Comparison of ENCODE assay signal across 17 cellular contexts in the genomic region with DNA sequence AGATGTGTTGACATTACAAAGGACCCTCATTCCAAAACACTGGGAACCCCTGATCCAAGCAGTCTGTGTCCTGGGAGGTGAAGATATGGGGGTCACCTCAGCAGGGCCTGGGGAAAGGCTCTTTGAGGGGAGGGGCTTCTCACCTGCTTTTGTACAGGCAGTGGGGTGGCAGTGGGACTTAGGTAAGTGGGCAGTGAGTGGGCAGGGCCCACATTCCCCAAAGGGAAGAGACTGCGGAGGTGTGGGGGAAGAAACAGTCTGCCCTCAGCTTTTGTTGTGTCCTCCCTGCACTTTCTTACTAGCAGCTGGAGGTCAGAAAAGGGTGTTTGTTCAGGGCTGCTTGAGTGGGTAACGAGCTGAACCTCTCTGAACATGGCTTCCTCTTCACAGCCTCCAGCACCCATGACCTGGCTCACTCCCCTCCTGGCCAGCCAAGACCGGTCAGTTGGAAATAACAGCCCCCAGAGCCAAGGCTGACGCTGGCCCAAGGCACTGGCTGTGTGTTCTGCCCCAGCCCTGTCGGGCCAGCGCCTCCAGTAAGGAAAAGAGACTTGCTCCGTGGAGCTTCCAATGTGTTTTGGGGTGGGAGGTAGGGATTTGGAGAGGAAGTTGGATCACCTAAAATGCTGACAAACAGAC.
DNase-seq lines count a peak whose midpoint lies in the region; ATAC-seq and TF ChIP-seq lines count a peak whose summit lies in the region.
"Had no signal": no experiment of that assay in that cellular context is flagged by ENCODE, and none has a peak within 500 bp of the region (broad histone marks: within the 10 kb centered on the region; RNA-seq: fewer than 3 reads in every experiment).

No MANE protein-coding gene starts in this region.

- no peak overlapping the region for H3K4ac ChIP-seq in neuronal stem cell (ENCODE audit: low read length)

- no peak overlapping the region for H2BK15ac ChIP-seq in neuronal stem cell (ENCODE audit: low read length)

- intact Hi-C loops in right cardiac atrium (cut with DNase I): loop anchor here in 2 of 4 donors (5.0 to 10.0 kb wide), 6 partner anchors 55 to 265 kb away; partner anchors contain the start of gene ETS2 (in 2 of the 2)
- intact Hi-C loops in cardiac septum (cut with DNase I): loop anchor here (5.0 kb wide), 2 partner anchors 58 to 102 kb away; no protein-coding TSS in a partner anchor
- intact Hi-C loops in aorta (cut with DNase I): loop anchor here in 1 of 2 donors (5.0 to 10.0 kb wide), 4 partner anchors 78 to 255 kb away; no protein-coding TSS in a partner anchor

- no peak for TF ChIP-seq CTCF in foreskin keratinocyte (conservative IDR thresholded peaks at IDR 0.05)

- H2AFZ ChIP-seq in neuronal stem cell (ENCODE audit: low read length): no peak overlapping the region

- H3K23ac ChIP-seq in neuronal stem cell (ENCODE audit: low read depth, low read length, poor library complexity): no peak overlapping the region

- peaks cover 4% of the 10 kb centered on the region for H3K4me1 ChIP-seq in right cardiac atrium (ENCODE audit: control insufficient read depth, insufficient read depth, low read length)
- peaks cover 14% of the 10 kb centered on the region for H3K4me1 ChIP-seq in foreskin keratinocyte
- peaks cover 4 to 11% of the 10 kb centered on the region in 2 donors for H3K4me1 ChIP-seq in neuronal stem cell (ENCODE audit: control insufficient read depth in 2 of 2, insufficient read depth in 1 of 2, low read depth in 1 of 2, low read length in 2 of 2)
- H3K4me1 ChIP-seq in aorta (ENCODE audit: control insufficient read depth in 1 of 2, insufficient read depth in 2 of 2, low read length in 2 of 2): peaks cover 2 to 7% of the 10 kb centered on the region in 2 donors

- H3K9me3 ChIP-seq in right cardiac atrium (ENCODE audit: control insufficient read depth, low read length): no peaks in the 10 kb centered on the region
- peaks cover 7 to 11% of the 10 kb centered on the region in 2 donors for H3K9me3 ChIP-seq in neuronal stem cell (replicated peaks in 1 of 2; ENCODE audit: control insufficient read depth in 2 of 2, insufficient read depth in 1 of 2, low read depth in 1 of 2, low read length in 2 of 2)
- H3K9me3 ChIP-seq in aorta (ENCODE audit: control insufficient read depth, low read length): no peaks in the 10 kb centered on the region

- 64% methylated on average over 7 of the region's 7 CpGs for WGBS in right cardiac atrium
- no CpG with 5 or more reads among the region's 7 CpGs for WGBS in neuronal stem cell (ENCODE audit: extremely low coverage in 2 of 2, insufficient read length in 2 of 2, insufficient replicate concordance in 1 of 2), 2 donors
- 25 to 35% methylated on average over 7 of the region's 7 CpGs for WGBS in aorta, 2 donors

- H3K27me3 ChIP-seq in right cardiac atrium (ENCODE audit: control insufficient read depth, insufficient read depth) (no peaks in the 10 kb centered on the region), foreskin keratinocyte (no peaks in the 10 kb centered on the region), neuronal stem cell (ENCODE audit: control insufficient read depth in 3 of 3, insufficient read depth in 3 of 3, low read depth in 1 of 3, low read length in 3 of 3) (no peaks in the 10 kb centered on the region), aorta (ENCODE audit: control insufficient read depth in 1 of 2, insufficient read depth in 2 of 2, low read length in 1 of 2) (no peaks in the 10 kb centered on the region)

- DNase-seq in right cardiac atrium: peak in 2 of 3 donors; percentile 76 to 86
- DNase-seq in cardiac septum (ENCODE audit: low spot score): no peak
- DNase-seq in foreskin keratinocyte: no peak
- no peak for DNase-seq in neuronal stem cell (ENCODE audit: low spot score)
- peak; percentile 71 to 75 for DNase-seq in aorta
- DNase-seq: CD4-positive, alpha-beta memory T cell; DMS153; EL; H9; NCI-H1092 treated with DMSO at 0.1 percent for 48 hours; NCI-H510A; NCI-H748 treated with DMSO at 0.1 percent for 48 hours; SIG-M5 had no signal

- H4K8ac ChIP-seq in neuronal stem cell (ENCODE audit: low read depth, low read length): no peak overlapping the region

- H2AK5ac ChIP-seq in neuronal stem cell (ENCODE audit: low read depth, low read length): no peak overlapping the region

- no peak overlapping the region for H4K91ac ChIP-seq in neuronal stem cell (ENCODE audit: low read depth, low read length, poor library complexity)

- no peaks in the 10 kb centered on the region for H3K79me1 ChIP-seq in neuronal stem cell (ENCODE audit: low read depth, low read length)

- peak overlapping the region; percentile 79 for H3K18ac ChIP-seq in neuronal stem cell (ENCODE audit: low read length)

- no peak overlapping the region for H3K14ac ChIP-seq in neuronal stem cell (ENCODE audit: low read length)

- H2BK5ac ChIP-seq in neuronal stem cell (ENCODE audit: low read length): no peak overlapping the region

- H3K4me3 ChIP-seq in right cardiac atrium (ENCODE audit: low read length) (no peak overlapping the region), neuronal stem cell (ENCODE audit: low read length in 2 of 2) (no peak overlapping the region), aorta (ENCODE audit: low read length in 2 of 2) (no peak overlapping the region)

- no peak overlapping the region for H2BK12ac ChIP-seq in neuronal stem cell (ENCODE audit: low read length)

- H3K4me2 ChIP-seq in neuronal stem cell (ENCODE audit: insufficient read depth, low read length, poor library complexity, severe bottlenecking): no peak overlapping the region

- H3K27ac ChIP-seq in right cardiac atrium (ENCODE audit: low read length) (no peak overlapping the region), foreskin keratinocyte (peak overlapping the region; percentile 40), neuronal stem cell (replicated peaks; ENCODE audit: low read length) (no peak overlapping the region), aorta (ENCODE audit: low read depth in 1 of 2, low read length in 2 of 2) (no peak overlapping the region)

- H3K36me3 ChIP-seq in neuronal stem cell (replicated peaks in 1 of 2; ENCODE audit: control insufficient read depth in 2 of 2, insufficient read depth in 2 of 2, low read length in 2 of 2) (no peaks in the 10 kb centered on the region), aorta (ENCODE audit: control insufficient read depth in 1 of 2, insufficient read depth in 2 of 2, low read length in 1 of 2) (no peaks in the 10 kb centered on the region)

- no peak overlapping the region for H3K9ac ChIP-seq in neuronal stem cell (ENCODE audit: low read depth, low read length, poor library complexity)

- ATAC-seq in right cardiac atrium: peak in 1 of 2 donors; percentile 29
- ATAC-seq in foreskin keratinocyte: no peak
- no peak for ATAC-seq in aorta (ENCODE audit: low FRiP score)
- ATAC-seq in GM21723 (IDR thresholded peaks at IDR 0.05; ENCODE audit: unreplicated experiment): no peak
- no peak for ATAC-seq in GM18519 (IDR thresholded peaks at IDR 0.05; ENCODE audit: low FRiP score, unreplicated experiment)
- ATAC-seq in HG03469 (IDR thresholded peaks at IDR 0.05; ENCODE audit: unreplicated experiment): no peak
- ATAC-seq: SK-N-SH treated with all-trans-retinoic acid at 6 μM for 48 hours had no signal

- no peak overlapping the region for H2BK120ac ChIP-seq in neuronal stem cell (ENCODE audit: low read depth, low read length)

Comparison
In these comparisons a context has a peak if more than half of its experiments do, and no peak if none do; other contexts are left out.
1. DNase-seq: peak in right cardiac atrium (2 of 3) and aorta (2 of 2); none in cardiac septum (single experiment), foreskin keratinocyte (0 of 2) and neuronal stem cell (single experiment).